Comparison of ENCODE assay signal across 14 cellular contexts in the genomic region with DNA sequence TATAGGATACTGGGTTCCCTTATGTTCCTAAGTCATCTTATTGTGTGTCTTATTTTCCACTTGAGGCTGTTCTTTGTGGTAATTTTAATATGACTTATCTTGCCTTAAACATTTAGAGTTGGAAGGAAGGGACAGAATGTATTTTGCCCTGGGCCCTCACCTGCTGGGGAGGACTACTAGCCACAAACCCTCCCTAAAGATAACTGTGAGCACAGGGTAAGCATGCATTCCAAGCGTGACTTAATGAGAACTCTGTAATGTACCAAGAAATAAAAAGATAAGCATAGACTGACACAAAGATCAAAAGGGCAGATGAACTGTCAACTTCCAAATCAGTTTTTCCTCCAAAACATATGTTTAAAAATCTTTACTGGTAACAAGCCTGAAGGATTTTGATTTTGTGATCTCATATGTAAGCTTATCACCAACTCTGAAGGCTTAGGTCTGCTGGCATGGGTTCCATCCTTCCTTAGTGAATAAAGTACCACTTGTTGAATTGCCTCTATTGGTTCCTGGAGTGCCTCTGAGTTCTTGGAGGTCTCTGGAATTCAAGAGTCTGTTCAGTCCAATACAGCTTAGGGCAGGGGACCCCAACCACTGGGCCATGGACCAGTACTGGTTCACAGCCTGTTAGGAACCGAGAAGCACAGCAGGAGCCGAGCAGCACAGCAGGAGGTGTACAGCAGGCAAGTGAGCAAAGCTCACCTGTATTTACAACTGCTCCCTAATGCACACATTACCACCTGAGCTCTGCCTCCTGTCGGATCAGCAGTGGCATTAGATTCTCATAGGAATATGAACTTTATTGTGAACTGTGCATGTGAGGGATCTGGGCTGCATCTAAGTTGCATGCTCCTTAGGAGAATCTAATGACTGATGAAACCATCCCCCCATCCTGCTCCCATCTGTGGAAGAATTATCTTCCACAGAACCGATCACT. TPM values are rescaled to one million over a fixed set of nuclear protein-coding genes. Genes with fewer than 3 reads are reported as not detected.
DNase-seq lines count a peak whose midpoint lies in the region; ATAC-seq and TF ChIP-seq lines count a peak whose summit lies in the region.
"Had no signal": no experiment of that assay in that cellular context is flagged by ENCODE, and none has a peak within 500 bp of the region (broad histone marks: within the 10 kb centered on the region; RNA-seq: fewer than 3 reads in every experiment).

No MANE protein-coding gene starts in this region.

- H3K36me3 ChIP-seq in mammary epithelial cell (ENCODE audit: insufficient read depth, low read length), result no peaks in the 10 kb centered on the region
- H3K36me3 ChIP-seq in parathyroid adenoma (ENCODE audit: control insufficient read depth, insufficient read depth, low read length), result no peaks in the 10 kb centered on the region
- no peaks in the 10 kb centered on the region for H3K36me3 ChIP-seq in body of pancreas (replicated peaks in 1 of 2; ENCODE audit: insufficient read depth in 1 of 2, low read depth in 2 of 2)
- H3K36me3 ChIP-seq: BLaER1 had no signal

- peaks cover 9% of the 10 kb centered on the region for H3K4me1 Mint-ChIP-seq in MCF 10A (ENCODE audit: insufficient read depth, unreplicated experiment)
- H3K4me1 Mint-ChIP-seq: IgD-negative memory B cell had no signal

- H3K4me3 Mint-ChIP-seq in MCF 10A (ENCODE audit: unreplicated experiment), result no peak overlapping the region

- intact Hi-C loops in MCF 10A (cut with micrococcal nuclease) (no loop called here), mammary epithelial cell (cut with micrococcal nuclease) (no loop called here), body of pancreas (cut with DNase I) (no loop called here)

- no peaks in the 10 kb centered on the region for H3K27me3 Mint-ChIP-seq in MCF 10A (ENCODE audit: insufficient read depth, unreplicated experiment)

- no peaks in the 10 kb centered on the region for H3K79me2 ChIP-seq in mammary epithelial cell (ENCODE audit: insufficient read depth, low read length)
- H3K79me2 ChIP-seq in parathyroid adenoma, result no peaks in the 10 kb centered on the region

- no peak overlapping the region for H3K4me2 ChIP-seq in mammary epithelial cell (ENCODE audit: insufficient read depth, low read depth, low read length)
- H3K4me2 ChIP-seq in parathyroid adenoma (ENCODE audit: low read length), result no peak overlapping the region
- H3K4me2 ChIP-seq: BLaER1 had no signal

- no peaks in the 10 kb centered on the region for H3K9me3 ChIP-seq in mammary epithelial cell (replicated peaks; ENCODE audit: insufficient read depth, low read length)
- no peaks in the 10 kb centered on the region for H3K9me3 ChIP-seq in parathyroid adenoma (ENCODE audit: control insufficient read depth, low read length)
- H3K9me3 ChIP-seq in body of pancreas, result no peaks in the 10 kb centered on the region
- H3K9me3 ChIP-seq: BLaER1 had no signal

- WGBS in mammary epithelial cell (ENCODE audit: low coverage, missing lambda C conversion rate), result 87% methylated on average over 5 of the region's 5 CpGs
- WGBS in body of pancreas, 2 donors, result 82 to 92% methylated on average over 5 of the region's 5 CpGs

- no peak for DNase-seq in MCF 10A (ENCODE audit: unreplicated experiment)
- DNase-seq in mammary epithelial cell, result no peak
- peak; percentile 34 for DNase-seq in NCI-H69 (lab: John Stamatoyannopoulos, UW)
- no peak for DNase-seq in T-helper 2 cell
- DNase-seq in body of pancreas, result no peak
- no peak for DNase-seq in NCI-H748 (lab: John Stamatoyannopoulos, UW; ENCODE audit: unreplicated experiment)
- DNase-seq: 8988T, AML-193, Calu3, DMS 273 treated with DMSO at 0.1 percent for 48 hours, HCEC 1CT had no signal

- in situ Hi-C loops in mammary epithelial cell (cut with MboI; ENCODE audit: low sequenced_read_pairs in 2 of 2), result no loop called here

- no peak for ATAC-seq in body of pancreas

- no peaks in the 10 kb centered on the region for H4K20me1 ChIP-seq in mammary epithelial cell (ENCODE audit: insufficient read depth, low read length)
- H4K20me1 ChIP-seq: BLaER1 had no signal

- H3K27ac Mint-ChIP-seq in MCF 10A (ENCODE audit: low read depth, unreplicated experiment), result peak overlapping the region; percentile 11
- H3K27ac Mint-ChIP-seq: IgD-negative memory B cell had no signal

- H3K36me3 Mint-ChIP-seq in MCF 10A (ENCODE audit: insufficient read depth, unreplicated experiment), result no peaks in the 10 kb centered on the region
- H3K36me3 Mint-ChIP-seq: IgD-negative memory B cell had no signal

- dilution Hi-C loops in mammary epithelial cell (cut with HindIII; ENCODE audit: low sequenced_read_pairs), result loop anchor here (5.0 kb wide), 1 partner anchor 55 kb away; no protein-coding TSS in a partner anchor

- H2AFZ ChIP-seq in mammary epithelial cell (ENCODE audit: low read depth, low read length), result no peak overlapping the region
- peak overlapping the region; percentile 18 for H2AFZ ChIP-seq in parathyroid adenoma

- no peak for TF ChIP-seq CTCF in MCF 10A (IDR thresholded peaks at IDR 0.05; ENCODE audit: unreplicated experiment)
- TF ChIP-seq CTCF in mammary epithelial cell (conservative IDR thresholded peaks at IDR 0.05 in 1 of 2, IDR thresholded peaks at IDR 0.05 in 1 of 2; ENCODE audit: extremely low read depth in 1 of 2, insufficient read depth in 1 of 2, low read depth in 1 of 2, low read length in 2 of 2), result no peak
- no peak for TF ChIP-seq CTCF in parathyroid adenoma (IDR thresholded peaks at IDR 0.05)
- no peak for TF ChIP-seq CTCF in body of pancreas (IDR thresholded peaks at IDR 0.05)

- H3K9ac ChIP-seq in mammary epithelial cell (ENCODE audit: insufficient read depth, low read length) (no peak overlapping the region), parathyroid adenoma (no peak overlapping the region)
- H3K9ac ChIP-seq: BLaER1 had no signal

- POLR2A ChIA-PET in MCF 10A (lab: Yijun Ruan, JAX), result interaction anchor here (2.0 kb wide), 1 partner anchor 10 kb away, joined by 7 read pairs; no protein-coding TSS in a partner anchor

- BruUV-seq in MCF 10A (replicated peaks; lab: Mats Ljungman, UMichigan) (no TSS peak), mammary epithelial cell (replicated peaks; lab: Mats Ljungman, UMichigan) (no TSS peak)

- H3K4me1 ChIP-seq in mammary epithelial cell (ENCODE audit: insufficient read depth, low read length), result no peaks in the 10 kb centered on the region
- peaks cover 12% of the 10 kb centered on the region for H3K4me1 ChIP-seq in parathyroid adenoma
- H3K4me1 ChIP-seq in body of pancreas, result no peaks in the 10 kb centered on the region
- H3K4me1 ChIP-seq: BLaER1 had no signal

- H3K4me3 ChIP-seq in mammary epithelial cell (replicated peaks in 1 of 3; ENCODE audit: insufficient read depth in 1 of 3, low read depth in 2 of 3, low read length in 3 of 3), result no peak overlapping the region
- H3K4me3 ChIP-seq in parathyroid adenoma (ENCODE audit: low read depth, low read length), result no peak overlapping the region
- H3K4me3 ChIP-seq in body of pancreas, result no peak overlapping the region
- H3K4me3 ChIP-seq: BLaER1 had no signal

- H3K27ac ChIP-seq in mammary epithelial cell (ENCODE audit: insufficient read depth, low read depth, low read length), result no peak overlapping the region
- H3K27ac ChIP-seq in parathyroid adenoma, result no peak overlapping the region
- no peak overlapping the region for H3K27ac ChIP-seq in body of pancreas
- H3K27ac ChIP-seq: BLaER1 had no signal

- H3K9me3 Mint-ChIP-seq in MCF 10A (ENCODE audit: unreplicated experiment), result no peaks in the 10 kb centered on the region

- H3K27me3 ChIP-seq in mammary epithelial cell (ENCODE audit: insufficient read depth, low read length) (no peaks in the 10 kb centered on the region), parathyroid adenoma (ENCODE audit: control insufficient read depth, insufficient read depth, low read length) (no peaks in the 10 kb centered on the region), body of pancreas (no peaks in the 10 kb centered on the region)
- H3K27me3 ChIP-seq: BLaER1 had no signal

- no peak for TF ChIP-seq POLR2A in body of pancreas (IDR thresholded peaks at IDR 0.05)

- CTCF ChIA-PET in MCF 10A (lab: Yijun Ruan, JAX) (no interaction called here), mammary epithelial cell (lab: Charles Lee; ENCODE audit: low non-redundant PET) (no interaction called here)

RNA-seq across cellular contexts. Expression of a gene that starts 29.8 kb away (rescaled TPM):
- total RNA-seq in MCF 10A (2022) (24.8 and 27.0 TPM in 2 replicates), mammary epithelial cell (10 to 100 TPM; 15.0 to 16.3 TPM), body of pancreas (10 to 100 TPM; 15.2 to 15.6 TPM)
- polyA plus RNA-seq in mammary epithelial cell, result 9.1 TPM
- polyA minus RNA-seq in mammary epithelial cell, result not detected

RNA-seq across cellular contexts. Expression of a gene that starts 47.8 kb away (rescaled TPM):
- total RNA-seq in MCF 10A (2022), result 64.0 and 82.8 TPM in 2 replicates
- 100 to 1,000 TPM; 148 to 150 TPM for total RNA-seq in mammary epithelial cell
- 71.8 TPM for polyA plus RNA-seq in mammary epithelial cell
- polyA minus RNA-seq in mammary epithelial cell, result 73.3 TPM
- total RNA-seq in body of pancreas, result 10 to 100 TPM; 35.9 to 36.6 TPM
